Comparison of ENCODE assay signal across 14 cellular contexts in the genomic region with DNA sequence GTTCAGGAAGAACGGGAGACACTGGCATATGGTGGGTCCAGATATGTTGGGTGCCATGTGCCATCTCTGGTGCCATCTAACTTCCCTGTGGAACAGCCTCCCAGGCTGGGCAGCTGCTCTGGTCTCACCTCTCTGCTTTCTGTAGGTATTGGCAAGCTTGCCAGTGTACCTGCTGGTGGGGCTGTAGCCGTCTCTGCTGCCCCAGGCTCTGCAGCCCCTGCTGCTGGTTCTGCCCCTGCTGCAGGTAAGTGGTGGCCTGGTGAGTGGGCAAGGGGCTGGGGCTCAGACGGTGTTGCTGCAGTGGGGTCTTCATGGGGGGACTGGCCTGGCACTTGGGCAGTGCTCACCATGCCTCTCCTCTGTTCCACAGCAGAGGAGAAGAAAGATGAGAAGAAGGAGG. TPM values are rescaled to one million over a fixed set of nuclear protein-coding genes. Genes with fewer than 3 reads are reported as not detected.
A peak's percentile ranks its signal among the peaks of the same experiment; 100 is the strongest.
DNase-seq lines count a peak whose midpoint lies in the region; ATAC-seq lines count a peak whose summit lies in the region.
"Had no signal": no experiment of that assay in that cellular context is flagged by ENCODE, and none has a peak within 500 bp of the region (broad histone marks: within the 10 kb centered on the region; RNA-seq: fewer than 3 reads in every experiment).

No MANE protein-coding gene starts in this region.

- H3K27ac ChIP-seq in epithelial cell of prostate (peak overlapping the region; percentile 92), subcutaneous abdominal adipose tissue (ENCODE audit: low read depth, low read length) (peak overlapping the region; percentile 92)
- H3K27ac ChIP-seq: ascending aorta had no signal

- peak overlapping the region; percentile 21 for H3K4me3 Mint-ChIP-seq in activated naive CD4-positive, alpha-beta T cell treated with anti-CD3 and anti-CD28 coated beads, Interleukin-2, amount 10 ng/mL, durations not matched to agents 7 days and 5 days
- H3K4me3 Mint-ChIP-seq in T-cell = peak overlapping the region in 2 of 3 donors; percentile 21 to 31
- no peak overlapping the region for H3K4me3 Mint-ChIP-seq in activated CD4-positive, alpha-beta T cell treated with anti-CD3 and anti-CD28 coated beads, Interleukin-2, amount 10 ng/mL, durations not matched to agents 7 days and 5 days

- no peak for ATAC-seq in T-cell (replicated peaks in 1 of 4)
- ATAC-seq in HG02763 (IDR thresholded peaks at IDR 0.05; ENCODE audit: unreplicated experiment) = no peak

- no peaks in the 10 kb centered on the region for H3K9me3 ChIP-seq in subcutaneous abdominal adipose tissue (ENCODE audit: control insufficient read depth in 5 of 5, low read length in 5 of 5)
- H3K9me3 ChIP-seq: ascending aorta had no signal

- H3K27me3 Mint-ChIP-seq in activated naive CD4-positive, alpha-beta T cell treated with anti-CD3 and anti-CD28 coated beads, Interleukin-2, amount 10 ng/mL, durations not matched to agents 7 days and 5 days = peaks cover 3% of the 10 kb centered on the region
- no peaks in the 10 kb centered on the region for H3K27me3 Mint-ChIP-seq in T-cell
- H3K27me3 Mint-ChIP-seq in activated CD4-positive, alpha-beta T cell treated with anti-CD3 and anti-CD28 coated beads, Interleukin-2, amount 10 ng/mL, durations not matched to agents 7 days and 5 days = no peaks in the 10 kb centered on the region

- H3K36me3 Mint-ChIP-seq in activated naive CD4-positive, alpha-beta T cell treated with anti-CD3 and anti-CD28 coated beads, Interleukin-2, amount 10 ng/mL, durations not matched to agents 7 days and 5 days = peaks cover 26% of the 10 kb centered on the region
- peaks cover 20% of the 10 kb centered on the region for H3K36me3 Mint-ChIP-seq in T-cell
- peaks cover 26% of the 10 kb centered on the region for H3K36me3 Mint-ChIP-seq in activated CD4-positive, alpha-beta T cell treated with anti-CD3 and anti-CD28 coated beads, Interleukin-2, amount 10 ng/mL, durations not matched to agents 7 days and 5 days (ENCODE audit: low read depth)

- CTCF ChIA-PET in activated naive CD4-positive, alpha-beta T cell treated with anti-CD3 and anti-CD28 coated beads, Interleukin-2, amount 10 ng/mL, durations not matched to agents 7 days and 5 days (lab: Charles Lee) = no interaction called here
- CTCF ChIA-PET in T-cell (lab: Charles Lee) = no interaction called here
- CTCF ChIA-PET in activated CD4-positive, alpha-beta T cell treated with anti-CD3 and anti-CD28 coated beads, Interleukin-2, amount 10 ng/mL, durations not matched to agents 7 days and 5 days (lab: Charles Lee) = interaction anchor here (1.0 kb wide), 1 partner anchor 22 kb away, joined by 3 read pairs; no protein-coding TSS in a partner anchor

- no peaks in the 10 kb centered on the region for H3K9me3 Mint-ChIP-seq in activated naive CD4-positive, alpha-beta T cell treated with anti-CD3 and anti-CD28 coated beads, Interleukin-2, amount 10 ng/mL, durations not matched to agents 7 days and 5 days
- H3K9me3 Mint-ChIP-seq in T-cell = no peaks in the 10 kb centered on the region
- H3K9me3 Mint-ChIP-seq in activated CD4-positive, alpha-beta T cell treated with anti-CD3 and anti-CD28 coated beads, Interleukin-2, amount 10 ng/mL, durations not matched to agents 7 days and 5 days = no peaks in the 10 kb centered on the region

- H3K27ac Mint-ChIP-seq in activated naive CD4-positive, alpha-beta T cell treated with anti-CD3 and anti-CD28 coated beads, Interleukin-2, amount 10 ng/mL, durations not matched to agents 7 days and 5 days = peak overlapping the region; percentile 90
- H3K27ac Mint-ChIP-seq in T-cell = peak overlapping the region in 1 of 2 donors; percentile 16
- H3K27ac Mint-ChIP-seq in activated CD4-positive, alpha-beta T cell treated with anti-CD3 and anti-CD28 coated beads, Interleukin-2, amount 10 ng/mL, durations not matched to agents 7 days and 5 days = no peak overlapping the region

- H3K4me3 ChIP-seq in subcutaneous abdominal adipose tissue (ENCODE audit: low read depth in 1 of 5, low read length in 5 of 5) = peak overlapping the region in 3 of 5 donors; percentile 84 to 95 (median 89)
- H3K4me3 ChIP-seq: ascending aorta had no signal

- no peak for DNase-seq in activated naive CD4-positive, alpha-beta T cell treated with anti-CD3 and anti-CD28 coated beads, Interleukin-2, amount 10 ng/mL, durations not matched to agents 7 days and 5 days
- DNase-seq in activated naive CD4-positive, alpha-beta T cell (lab: John Stamatoyannopoulos, UW) = no peak
- DNase-seq in T-cell = no peak
- no peak for DNase-seq in epithelial cell of prostate (ENCODE audit: low read depth, low spot score)
- DNase-seq in activated CD4-positive, alpha-beta T cell treated with anti-CD3 and anti-CD28 coated beads, Interleukin-2, amount 10 ng/mL, durations not matched to agents 7 days and 5 days = no peak
- DNase-seq in ACHN = no peak
- DNase-seq: activated CD4-positive, alpha-beta T cell treated with anti-CD3 and anti-CD28 coated beads for 48 hours; effector memory CD4-positive, alpha-beta T cell; KG1; NCI-H748 treated with DMSO at 0.1 percent for 48 hours had no signal

- peaks cover 11 to 64% (median 63%) of the 10 kb centered on the region in 5 donors for H3K4me1 ChIP-seq in subcutaneous abdominal adipose tissue (ENCODE audit: control insufficient read depth in 5 of 5, insufficient read depth in 5 of 5, low read length in 5 of 5)

- no peaks in the 10 kb centered on the region for H3K27me3 ChIP-seq in subcutaneous abdominal adipose tissue (ENCODE audit: control insufficient read depth in 5 of 5, insufficient read depth in 4 of 5, low read length in 5 of 5)
- H3K27me3 ChIP-seq: ascending aorta had no signal

- peak overlapping the region in 3 of 5 donors; percentile 39 to 99 (median 89) for H3K9ac ChIP-seq in subcutaneous abdominal adipose tissue (ENCODE audit: low read length in 5 of 5)

- in situ Hi-C loops in ACHN (cut with HindIII; ENCODE audit: low pct_ligation_motif_present, low pct_unique_long_range_greater_than_20kb, low sequenced_read_pairs) = no loop called here

- peaks cover 42% of the 10 kb centered on the region for H3K4me1 Mint-ChIP-seq in activated naive CD4-positive, alpha-beta T cell treated with anti-CD3 and anti-CD28 coated beads, Interleukin-2, amount 10 ng/mL, durations not matched to agents 7 days and 5 days
- peaks cover 33 to 40% (median 38%) of the 10 kb centered on the region in 3 donors for H3K4me1 Mint-ChIP-seq in T-cell
- H3K4me1 Mint-ChIP-seq in activated CD4-positive, alpha-beta T cell treated with anti-CD3 and anti-CD28 coated beads, Interleukin-2, amount 10 ng/mL, durations not matched to agents 7 days and 5 days = peaks cover 40% of the 10 kb centered on the region

- H3K36me3 ChIP-seq in subcutaneous abdominal adipose tissue (ENCODE audit: control insufficient read depth in 5 of 5, insufficient read depth in 5 of 5, low read length in 5 of 5) = peaks cover 0 to 32% (median 27%) of the 10 kb centered on the region in 5 donors

- POLR2A ChIA-PET in T-cell (lab: Charles Lee) = no interaction called here
- POLR2A ChIA-PET in activated CD4-positive, alpha-beta T cell treated with anti-CD3 and anti-CD28 coated beads, Interleukin-2, amount 10 ng/mL, durations not matched to agents 7 days and 5 days (lab: Charles Lee) = no interaction called here

RNA-seq across cellular contexts. Expression of gene RPLP2, which starts 2.6 kb away (rescaled TPM):
- total RNA-seq in T-cell = 1,000 to 10,000 TPM; 4,736 to 5,826 (median 5,260) TPM
- total RNA-seq in activated CD4-positive, alpha-beta T cell treated with anti-CD3 and anti-CD28 coated beads, Interleukin-2, amount 10 ng/mL, durations not matched to agents 7 days and 5 days = 1,000 to 10,000 TPM; 1,927 to 2,229 TPM

RNA-seq across cellular contexts. Expression of gene PNPLA2, which starts 6.3 kb away (rescaled TPM):
- 100 to 1,000 TPM; 172 to 212 (median 206) TPM for total RNA-seq in T-cell
- 10 to 100 TPM; 68.9 to 71.9 TPM for total RNA-seq in activated CD4-positive, alpha-beta T cell treated with anti-CD3 and anti-CD28 coated beads, Interleukin-2, amount 10 ng/mL, durations not matched to agents 7 days and 5 days

RNA-seq across cellular contexts. Expression of gene PIDD1, which starts 7.4 kb away (rescaled TPM):
- total RNA-seq in T-cell = 10 to 100 TPM; 31.1 to 46.6 (median 39.1) TPM
- total RNA-seq in activated CD4-positive, alpha-beta T cell treated with anti-CD3 and anti-CD28 coated beads, Interleukin-2, amount 10 ng/mL, durations not matched to agents 7 days and 5 days = 10 to 100 TPM; 47.9 to 60.4 TPM

RNA-seq across cellular contexts. Expression of gene SLC25A22, which starts 14.3 kb away (rescaled TPM):
- 10 to 100 TPM; 22.4 to 37.4 (median 35.1) TPM for total RNA-seq in T-cell
- total RNA-seq in activated CD4-positive, alpha-beta T cell treated with anti-CD3 and anti-CD28 coated beads, Interleukin-2, amount 10 ng/mL, durations not matched to agents 7 days and 5 days = 10 to 100 TPM; 45.9 to 49.1 TPM

RNA-seq across cellular contexts. Expression of gene CRACR2B, which starts 15.3 kb away (rescaled TPM):
- 1 to 10 TPM; 1.4 to 2.9 (median 1.5) TPM for total RNA-seq in T-cell
- total RNA-seq in activated CD4-positive, alpha-beta T cell treated with anti-CD3 and anti-CD28 coated beads, Interleukin-2, amount 10 ng/mL, durations not matched to agents 7 days and 5 days = 1 to 10 TPM; 7.7 to 8.1 TPM
- total RNA-seq: SK-MEL-5 had no signal
